Comparison of ENCODE assay signal across 29 cellular contexts in the genomic region with DNA sequence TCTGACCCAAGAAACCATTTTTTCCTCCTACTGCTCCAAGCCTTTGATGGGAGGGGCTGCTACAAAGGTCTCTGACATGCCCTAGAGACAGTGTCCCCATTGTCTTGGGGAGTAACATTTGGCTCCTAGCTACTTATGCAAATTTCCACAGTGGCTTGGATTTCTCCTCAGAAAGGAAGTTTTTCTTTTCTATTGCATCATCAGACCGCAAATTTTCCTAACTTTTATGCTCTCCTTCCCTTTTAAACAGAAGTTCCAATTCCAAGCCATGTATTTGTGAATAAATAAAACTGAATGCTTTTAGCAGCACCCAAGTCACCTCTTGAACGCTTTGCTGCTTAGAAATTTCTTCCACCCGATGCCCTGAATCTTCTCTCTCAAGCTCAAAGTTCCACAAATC. TPM values are rescaled to one million over a fixed set of nuclear protein-coding genes. Genes with fewer than 3 reads are reported as not detected.
DNase-seq lines count a peak whose midpoint lies in the region; ATAC-seq, FAIRE-seq and TF ChIP-seq lines count a peak whose summit lies in the region.
"Had no signal": no experiment of that assay in that cellular context is flagged by ENCODE, and none has a peak within 500 bp of the region (broad histone marks: within the 10 kb centered on the region; RNA-seq: fewer than 3 reads in every experiment).

No MANE protein-coding gene starts in this region.

- H3K4me1 ChIP-seq in HEK293 (ENCODE audit: control insufficient read depth, insufficient read depth, low read length) (no peaks in the 10 kb centered on the region), IMR-90 (ENCODE audit: control insufficient read depth, insufficient read depth, low read length) (no peaks in the 10 kb centered on the region), K562 (replicated peaks in 1 of 2; ENCODE audit: control insufficient read depth in 2 of 2, insufficient read depth in 2 of 2, low read length in 2 of 2) (no peaks in the 10 kb centered on the region)
- H3K4me1 ChIP-seq: BE2C, BLaER1 had no signal

- H3K4ac ChIP-seq in IMR-90 (ENCODE audit: low read depth, low read length), result no peak overlapping the region

- in situ Hi-C loops in IMR-90 (cut with MboI; ENCODE audit: low sequenced_read_pairs) (no loop called here), K562 (cut with MboI) (no loop called here)

- no TSS peak for BruUV-seq in IMR-90 (replicated peaks; lab: Mats Ljungman, UMichigan)
- no TSS peak for BruUV-seq in K562 (replicated peaks; lab: Mats Ljungman, UMichigan)

- H3K4me3 ChIP-seq in HEK293 (ENCODE audit: low read depth, low read length) (no peak overlapping the region), IMR-90 (ENCODE audit: insufficient read depth, low read depth, low read length) (no peak overlapping the region), K562 (no peak overlapping the region)
- H3K4me3 ChIP-seq: BLaER1, GM12878 had no signal

- POLR2A ChIA-PET in HEK293 (lab: Yijun Ruan, JAX) (no interaction called here), IMR-90 (lab: Charles Lee; ENCODE audit: unreplicated experiment) (no interaction called here), K562 (lab: Yijun Ruan, JAX) (interaction anchor here (1.2 kb wide), 1 partner anchor 13 kb away, joined by 3 read pairs; no protein-coding TSS in a partner anchor)

- H3K4me2 ChIP-seq in IMR-90 (ENCODE audit: low read depth, low read length) (no peak overlapping the region), K562 (ENCODE audit: insufficient read depth, low read length) (no peak overlapping the region)
- H3K4me2 ChIP-seq: BLaER1 had no signal

- H3K9me3 ChIP-seq in HEK293 (ENCODE audit: control insufficient read depth, insufficient read depth, low read depth, low read length) (no peaks in the 10 kb centered on the region), IMR-90 (ENCODE audit: control insufficient read depth, insufficient read depth, low read length) (no peaks in the 10 kb centered on the region; the same call in 1 of the 2 replicates), K562 (replicated peaks; ENCODE audit: control insufficient read depth, insufficient read depth, low read depth, low read length) (no peaks in the 10 kb centered on the region)
- H3K9me3 ChIP-seq: BE2C had no signal

- no peak overlapping the region for H2AK9ac ChIP-seq in IMR-90 (replicated peaks; ENCODE audit: low read depth, low read length, poor library complexity)

- intact Hi-C loops in IMR-90 (cut with micrococcal nuclease), result no loop called here
- intact Hi-C loops in K562 (cut with micrococcal nuclease), result no loop called here

- H3K9ac ChIP-seq in IMR-90 (ENCODE audit: low read depth, low read length) (no peak overlapping the region), K562 (ENCODE audit: insufficient read depth in 1 of 2, low read depth in 2 of 2, low read length in 2 of 2) (no peak overlapping the region)
- H3K9ac ChIP-seq: BLaER1 had no signal

- TF ChIP-seq RAD21 in IMR-90 (IDR thresholded peaks at IDR 0.05; ENCODE audit: low read length) (no peak), K562 (CRISPR knock-in tag; conservative IDR thresholded peaks at IDR 0.05 in 1 of 2, IDR thresholded peaks at IDR 0.05 in 1 of 2) (no peak)

- H3K18ac ChIP-seq in IMR-90 (ENCODE audit: low read depth, low read length), result no peak overlapping the region

- H2AK5ac ChIP-seq in IMR-90 (ENCODE audit: low read depth, low read length), result no peak overlapping the region

- DNase-seq in IMR-90 (no peak), K562 (ENCODE audit: extremely low read depth in 1 of 4, low spot score in 3 of 4) (no peak), NAMALWA (ENCODE audit: low spot score) (no peak), Kasumi-1 (lab: John Stamatoyannopoulos, UW) (no peak)
- DNase-seq: 8988T; ACHN; BE2C; C1 segment of cervical spinal cord; CD4-positive, alpha-beta memory T cell; CD4-positive, CD25-positive, alpha-beta regulatory T cell; CD8-positive, alpha-beta memory T cell; COR-L47; DMS 273 treated with DMSO at 0.1 percent for 48 hours; DMS153; DMS53; DMS79; DND-41; EL; GDM1 had no signal

- H2BK5ac ChIP-seq in IMR-90 (ENCODE audit: low read depth, low read length, poor library complexity, severe bottlenecking), result no peak overlapping the region

- H4K5ac ChIP-seq in IMR-90 (ENCODE audit: low read depth, low read length), result no peak overlapping the region

- no peak overlapping the region for H2BK15ac ChIP-seq in IMR-90 (ENCODE audit: low read depth, low read length)

- H3K79me1 ChIP-seq in IMR-90 (ENCODE audit: low read depth in 1 of 2, low read length in 2 of 2), result no peaks in the 10 kb centered on the region

- H3K14ac ChIP-seq in IMR-90 (replicated peaks; ENCODE audit: low read depth, low read length), result no peak overlapping the region

- TF ChIP-seq EP300 in K562 (IDR thresholded peaks at IDR 0.05; ENCODE audit: low read length), result no peak

- H2AFZ ChIP-seq in IMR-90 (replicated peaks; ENCODE audit: low read length, poor library complexity), result no peak overlapping the region
- H2AFZ ChIP-seq in K562 (ENCODE audit: low read depth, low read length), result no peak overlapping the region

- dilution Hi-C loops in IMR-90 (cut with HindIII; ENCODE audit: low sequenced_read_pairs, unreplicated experiment), result no loop called here

- H2BK120ac ChIP-seq in IMR-90 (ENCODE audit: low read depth, low read length), result no peak overlapping the region

- no peaks in the 10 kb centered on the region for H3K9me1 ChIP-seq in IMR-90 (ENCODE audit: insufficient read depth, low read length)
- H3K9me1 ChIP-seq in K562 (ENCODE audit: control insufficient read depth, insufficient read depth, low read length), result no peaks in the 10 kb centered on the region

- no peak for TF ChIP-seq POLR2A in IMR-90 (IDR thresholded peaks at IDR 0.05; ENCODE audit: low read depth, low read length)
- TF ChIP-seq POLR2A in K562 (conservative IDR thresholded peaks at IDR 0.05), result no peak

- no peak overlapping the region for H4K91ac ChIP-seq in IMR-90 (ENCODE audit: insufficient read depth, low read depth, low read length)

- H3K36me3 ChIP-seq in HEK293 (ENCODE audit: control insufficient read depth in 2 of 2, insufficient read depth in 1 of 2, low read length in 2 of 2), result no peaks in the 10 kb centered on the region
- no peaks in the 10 kb centered on the region for H3K36me3 ChIP-seq in IMR-90 (ENCODE audit: control insufficient read depth, insufficient read depth, low read length)
- H3K36me3 ChIP-seq in K562 (ENCODE audit: control insufficient read depth, insufficient read depth, low read length), result no peaks in the 10 kb centered on the region
- H3K36me3 ChIP-seq: BE2C, BLaER1 had no signal

- no peak overlapping the region for H3K27ac ChIP-seq in HEK293 (ENCODE audit: extremely low read depth, low read depth, low read length)
- H3K27ac ChIP-seq in IMR-90 (ENCODE audit: insufficient read depth, low read length), result no peak overlapping the region
- no peak overlapping the region for H3K27ac ChIP-seq in K562 (ENCODE audit: extremely low read depth, low read depth, low read length)
- H3K27ac ChIP-seq: BLaER1 had no signal

- TF ChIP-seq CTCF in HEK293 (tag by site-specific recombination; IDR thresholded peaks at IDR 0.05) (no peak), IMR-90 (conservative IDR thresholded peaks at IDR 0.05; ENCODE audit: low read depth, low read length) (no peak), K562 (IDR thresholded peaks at IDR 0.05 in 2 of 3, conservative IDR thresholded peaks at IDR 0.05 in 1 of 3; ENCODE audit: insufficient read depth in 2 of 3, low read depth in 1 of 3, low read length in 3 of 3) (no peak)

- FAIRE-seq in K562 (lab: Jason Lieb, UNC), result no peak
- FAIRE-seq: A204.1, GM12878, GM12892, GM18507 had no signal

- H4K20me1 ChIP-seq in IMR-90 (ENCODE audit: insufficient read depth, low read length), result no peaks in the 10 kb centered on the region
- H4K20me1 ChIP-seq in K562 (replicated peaks; ENCODE audit: control insufficient read depth, insufficient read depth, low read length), result no peaks in the 10 kb centered on the region
- H4K20me1 ChIP-seq: BLaER1 had no signal

- H3K27me3 ChIP-seq in IMR-90 (ENCODE audit: control insufficient read depth, insufficient read depth, low read length), result no peaks in the 10 kb centered on the region
- H3K27me3 ChIP-seq in K562 (ENCODE audit: control insufficient read depth in 2 of 2, insufficient read depth in 2 of 2, low read length in 2 of 2), result no peaks in the 10 kb centered on the region
- H3K27me3 ChIP-seq: BE2C, BLaER1 had no signal

- no peak overlapping the region for H3K56ac ChIP-seq in IMR-90 (ENCODE audit: extremely low read depth, insufficient read depth, low read length)

- no peak overlapping the region for H4K8ac ChIP-seq in IMR-90 (ENCODE audit: low read depth in 2 of 2, low read length in 2 of 2)

- CTCF ChIA-PET in HEK293 (lab: Yijun Ruan, JAX) (no interaction called here), IMR-90 (lab: Yijun Ruan, JAX) (no interaction called here), K562 (lab: Yijun Ruan, JAX; ENCODE audit: low intra/inter-chr PET ratio) (no interaction called here)

- H2BK20ac ChIP-seq in IMR-90 (ENCODE audit: low read depth, low read length), result no peak overlapping the region

- no peak overlapping the region for H3K23ac ChIP-seq in IMR-90 (ENCODE audit: low read depth, low read length)

- H3K79me2 ChIP-seq in K562 (ENCODE audit: control insufficient read depth, insufficient read depth, low read length), result no peaks in the 10 kb centered on the region

- ATAC-seq in IMR-90 (ENCODE audit: low read depth) (no peak), K562 (no peak)
- ATAC-seq: GM12878 had no signal

- no CpG with 5 or more reads among the region's 3 CpGs for WGBS in IMR-90 (ENCODE audit: extremely low coverage in 2 of 2, insufficient read length in 1 of 2), 2 experiments
- WGBS in K562 (ENCODE audit: insufficient coverage, low coverage, missing lambda C conversion rate), result 5% methylated on average over 3 of the region's 3 CpGs

RNA-seq across cellular contexts. Expression of gene SLC22A2, which starts 51.0 kb away (rescaled TPM):
- total RNA-seq in IMR-90 (2012; rRNA removed) (not detected in 2 replicates), K562 (2014; rRNA removed) (not detected in 2 replicates), K562 (2014; rRNA removed; fragmentation: Illumina TruSeq; extraction: Trizol) (not detected in 2 replicates), K562 (2015; rRNA removed; fragmentation: Illumina TruSeq; extraction: Trizol) (not detected in 2 replicates), K562 (2021) (not detected in 2 replicates)
- polyA plus RNA-seq in IMR-90 (2012; rRNA removed) (not detected in 2 replicates), K562 (2011; rRNA removed) (not detected in 2 replicates), K562 (2014; fragmentation: Illumina TruSeq; extraction: Trizol) (not detected in 2 replicates), K562 (2014; fragmentation: Nextera tagmentation; extraction: Ambion mirVana) (not detected), K562 (2014; rRNA removed) (not detected in 2 replicates)
- not detected in 2 replicates for polyA plus RNA-seq in IMR-90 (2012; cell fraction: cytosol; rRNA removed)
- polyA plus RNA-seq in IMR-90 (2012; cell fraction: nucleus; rRNA removed; ENCODE audit: low replicate concordance), result not detected in 2 replicates
- total RNA-seq in K562 (2011; cell fraction: chromatin; rRNA removed; ENCODE audit: low replicate concordance), result not detected in 2 replicates
- not detected in 2 replicates for total RNA-seq in K562 (2011; cell fraction: nucleolus; rRNA removed)
- not detected in 2 replicates for total RNA-seq in K562 (2011; cell fraction: nucleoplasm; rRNA removed)
- polyA plus RNA-seq in K562 (2011; cell fraction: cytosol; rRNA removed), result not detected in 2 replicates
- not detected in 2 replicates for polyA plus RNA-seq in K562 (2011; cell fraction: nucleus; rRNA removed)
- polyA plus RNA-seq in K562 (2012), result not detected in 2 replicates
- not detected in 2 replicates for polyA minus RNA-seq in K562 (2011; rRNA and poly(A)+ RNA removed)
- not detected in 2 replicates for polyA minus RNA-seq in K562 (2011; cell fraction: cytosol; rRNA and poly(A)+ RNA removed)
- not detected in 2 replicates for polyA minus RNA-seq in K562 (2011; cell fraction: nucleus; rRNA and poly(A)+ RNA removed)
- total RNA-seq: A673; CD4-positive, alpha-beta memory T cell; CD4-positive, CD25-positive, alpha-beta regulatory T cell; CD8-positive, alpha-beta memory T cell; G401; GM12878 had no signal
- polyA plus RNA-seq: AG04450; CD14-positive monocyte; CD4-positive, alpha-beta memory T cell; CD4-positive, CD25-positive, alpha-beta regulatory T cell; CD8-positive, alpha-beta memory T cell had no signal

Comparison
In these comparisons a context has a peak if more than half of its experiments do, and no peak if none do; other contexts are left out.
1. Of the 44 proteins assayed by ChIP-seq in both K562 and HEK293: peak only in K562: none; only in HEK293: SETDB1; in both: none; in neither: 43.